8 cellular contexts compared by ENCODE assay signal in genomic region chr11:130315354-130315970, GRCh38. TPM values are rescaled to one million over a fixed set of nuclear protein-coding genes. Genes with fewer than 3 reads are reported as not detected.
A peak's percentile ranks its signal among the peaks of the same experiment; 100 is the strongest.
DNase-seq lines count a peak whose midpoint lies in the region; ATAC-seq and TF ChIP-seq lines count a peak whose summit lies in the region.

No MANE protein-coding gene starts in this region.

- peaks cover 23% of the 10 kb centered on the region; the same call in 1 of the 2 replicates for H3K79me2 ChIP-seq in KMS-11 (ENCODE audit: insufficient read depth, low read depth)

- H4K20me1 ChIP-seq in BLaER1 (peaks cover 30% of the 10 kb centered on the region), KMS-11 (ENCODE audit: insufficient read depth) (no peaks in the 10 kb centered on the region)

- peak overlapping the region; percentile 69 for H3K4me3 ChIP-seq in BLaER1
- H3K4me3 ChIP-seq in KMS-11 (IDR thresholded peaks at IDR 0.05; ENCODE audit: insufficient read depth, low read depth, low read length) = no peak overlapping the region
- H3K4me3 ChIP-seq in esophagus muscularis mucosa = peak overlapping the region; percentile 74 to 98 (median 89)
- H3K4me3 ChIP-seq in neutrophil (ENCODE audit: low read depth in 1 of 2, low read length in 1 of 2) = peak overlapping the region; percentile 86 to 88
- peak overlapping the region; percentile 72 to 87 for H3K4me3 ChIP-seq in tibial artery

- TF ChIP-seq POLR2A in esophagus muscularis mucosa (IDR thresholded peaks at IDR 0.05; ENCODE audit: low read depth) = no peak

- DNase-seq in activated T-cell treated with anti-CD3 and anti-CD28 coated beads for 24 hours (ENCODE audit: low read depth) (peak; percentile 15), esophagus muscularis mucosa (ENCODE audit: extremely low spot score) (no peak), tibial artery (peak in 1 of 2 donors; percentile 71), occipital lobe (lab: John Stamatoyannopoulos, UW) (no peak)

- peak overlapping the region; percentile 73 for H3K9ac ChIP-seq in BLaER1
- H3K9ac ChIP-seq in KMS-11 = no peak overlapping the region

- peak; percentile 25 for ATAC-seq in GM21367 (IDR thresholded peaks at IDR 0.05; ENCODE audit: unreplicated experiment)

- H3K27ac ChIP-seq in BLaER1 = peak overlapping the region; percentile 87
- no peak overlapping the region; the same call in 1 of the 2 replicates for H3K27ac ChIP-seq in KMS-11
- H3K27ac ChIP-seq in esophagus muscularis mucosa (replicated peaks in 1 of 4) = peak overlapping the region; percentile 94 to 96 (median 96)
- peak overlapping the region; percentile 96 for H3K27ac ChIP-seq in neutrophil
- peak overlapping the region; percentile 90 to 91 for H3K27ac ChIP-seq in tibial artery

- no peaks in the 10 kb centered on the region for H3K36me3 ChIP-seq in BLaER1
- no peaks in the 10 kb centered on the region for H3K36me3 ChIP-seq in KMS-11 (ENCODE audit: insufficient read depth)
- H3K36me3 ChIP-seq in esophagus muscularis mucosa = no peaks in the 10 kb centered on the region
- H3K36me3 ChIP-seq in neutrophil = no peaks in the 10 kb centered on the region
- H3K36me3 ChIP-seq in tibial artery = no peaks in the 10 kb centered on the region

- TF ChIP-seq CTCF in KMS-11 (conservative IDR thresholded peaks at IDR 0.05; ENCODE audit: low read depth, low read length) = no peak
- no peak for TF ChIP-seq CTCF in esophagus muscularis mucosa (IDR thresholded peaks at IDR 0.05)
- no peak for TF ChIP-seq CTCF in neutrophil (IDR thresholded peaks at IDR 0.05)
- no peak for TF ChIP-seq CTCF in tibial artery (IDR thresholded peaks at IDR 0.05)

- peak overlapping the region; percentile 79 for H2AFZ ChIP-seq in KMS-11 (ENCODE audit: low read depth)

- H3K9me3 ChIP-seq in BLaER1 = peaks cover 11% of the 10 kb centered on the region
- H3K9me3 ChIP-seq in esophagus muscularis mucosa = no peaks in the 10 kb centered on the region
- H3K9me3 ChIP-seq in neutrophil = no peaks in the 10 kb centered on the region
- H3K9me3 ChIP-seq in tibial artery = no peaks in the 10 kb centered on the region

- H3K4me2 ChIP-seq in BLaER1 (peak overlapping the region; percentile 98), KMS-11 (peak overlapping the region; percentile 59)

- intact Hi-C loops in esophagus muscularis mucosa (cut with DNase I) = loop anchor here (5.0 to 10.0 kb wide), 3 partner anchors 72 to 579 kb away; partner anchors contain the start of gene ADAMTS8
- intact Hi-C loops in tibial artery (cut with DNase I; ENCODE audit: low total_unique reads) = loop anchor here (10.0 kb wide), 3 partner anchors 311 to 579 kb away; partner anchors contain the start of gene PRDM10

- no peak for TF ChIP-seq EP300 in esophagus muscularis mucosa (IDR thresholded peaks at IDR 0.05)

- 44% methylated on average over 29 of the region's 38 CpGs for WGBS in esophagus muscularis mucosa

- H3K4me1 ChIP-seq in BLaER1 (peaks cover 33% of the 10 kb centered on the region), KMS-11 (ENCODE audit: low read depth, poor library complexity, severe bottlenecking) (peaks cover 25% of the 10 kb centered on the region), esophagus muscularis mucosa (peaks cover 20 to 35% (median 30%) of the 10 kb centered on the region in 4 donors), neutrophil (ENCODE audit: control insufficient read depth in 1 of 2, insufficient read depth in 1 of 2, low read depth in 1 of 2, low read length in 1 of 2) (peaks cover 28 to 32% of the 10 kb centered on the region in 2 experiments), tibial artery (peaks cover 0 to 38% (median 18%) of the 10 kb centered on the region in 4 donors)

- H3K27me3 ChIP-seq in BLaER1 (no peaks in the 10 kb centered on the region), KMS-11 (ENCODE audit: insufficient read depth, low read depth) (no peaks in the 10 kb centered on the region), esophagus muscularis mucosa (no peaks in the 10 kb centered on the region), neutrophil (no peaks in the 10 kb centered on the region), tibial artery (no peaks in the 10 kb centered on the region)

RNA-seq across cellular contexts. Expression of gene ZBTB44, which starts 0.7 kb away (rescaled TPM):
- total RNA-seq in esophagus muscularis mucosa (10 to 100 TPM; 50.4 to 86.4 (median 65.3) TPM), occipital lobe (180 TPM)
